15 cellular contexts compared by ENCODE assay signal in the genomic region with DNA sequence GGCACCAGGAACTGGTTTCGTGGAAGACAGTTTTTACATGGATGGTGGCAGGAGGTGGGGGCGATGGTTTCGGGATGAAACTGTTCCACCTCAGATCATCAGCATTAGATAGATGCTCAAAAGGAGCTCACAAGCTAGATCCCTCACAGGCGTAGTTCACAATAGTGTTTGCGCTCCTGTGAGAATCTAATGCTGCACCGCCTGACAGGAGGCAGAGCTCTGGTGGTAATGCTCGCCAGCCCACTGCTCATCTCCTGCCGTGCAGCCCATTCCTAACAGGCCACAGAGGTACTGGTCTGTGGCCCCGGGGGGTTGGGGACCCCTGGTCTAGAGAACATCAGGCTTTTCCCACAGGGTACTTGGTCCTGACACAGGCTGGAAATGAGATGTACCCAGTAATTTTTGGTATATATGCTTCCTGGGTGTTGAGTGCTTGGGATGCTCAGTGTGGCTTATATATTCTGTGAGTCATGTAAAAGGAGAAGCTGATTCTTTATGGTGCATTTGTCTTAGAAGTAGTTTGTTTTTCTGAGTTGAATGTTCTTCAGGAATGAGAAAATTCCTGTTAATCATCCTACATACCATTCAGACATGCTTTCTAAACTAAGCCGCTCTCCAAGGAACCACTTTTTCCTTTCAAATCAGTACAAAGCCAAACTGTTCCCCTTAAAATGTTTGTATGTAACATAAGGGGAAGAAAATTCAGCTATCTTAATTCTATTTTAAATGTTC.
DNase-seq lines count a peak whose midpoint lies in the region; TF ChIP-seq lines count a peak whose summit lies in the region.
"Had no signal": no experiment of that assay in that cellular context is flagged by ENCODE, and none has a peak within 500 bp of the region (broad histone marks: within the 10 kb centered on the region; RNA-seq: fewer than 3 reads in every experiment).

No MANE protein-coding gene starts in this region.

- DNase-seq in CD8-positive, alpha-beta memory T cell, result no peak
- DNase-seq in RPMI7951 (ENCODE audit: low read depth) (peak; percentile 11), epithelial cell of esophagus (ENCODE audit: low read depth) (peak; percentile 31), osteoblast (ENCODE audit: insufficient read length, low spot score, missing footprints) (peak; percentile 93), WERI-Rb-1 (no peak), HEK293T (ENCODE audit: extremely low spot score) (no peak), amygdala (lab: John Stamatoyannopoulos, UW) (no peak), DMS153 treated with DMSO at 0.1 percent for 48 hours (lab: John Stamatoyannopoulos, UW; ENCODE audit: unreplicated experiment) (no peak)
- DNase-seq: central memory CD4-positive, alpha-beta T cell; left lung; NCI-H1048; NCI-H526 treated with DMSO at 0.1 percent for 48 hours; SIG-M5 had no signal

- peaks cover 88% of the 10 kb centered on the region for H3K4me1 ChIP-seq in CD8-positive, alpha-beta memory T cell (ENCODE audit: insufficient read depth, low read length)
- H3K4me1 ChIP-seq in osteoblast (ENCODE audit: insufficient read depth, low read length), result peaks cover 21% of the 10 kb centered on the region

- H3K4me3 ChIP-seq in CD8-positive, alpha-beta memory T cell (ENCODE audit: low read length), result no peak overlapping the region
- H3K4me3 ChIP-seq in epithelial cell of esophagus (ENCODE audit: low read length) (no peak overlapping the region), osteoblast (ENCODE audit: insufficient read depth, low read length) (no peak overlapping the region), WERI-Rb-1 (ENCODE audit: low read depth, low read length) (no peak overlapping the region)
- H3K4me3 ChIP-seq: left lung had no signal

- no peak overlapping the region for H3K27ac ChIP-seq in CD8-positive, alpha-beta memory T cell (ENCODE audit: low read depth, low read length)
- H3K27ac ChIP-seq in osteoblast (ENCODE audit: low read depth, low read length), result no peak overlapping the region
- H3K27ac ChIP-seq in WERI-Rb-1, result no peak overlapping the region
- H3K27ac ChIP-seq: left lung, neutrophil had no signal

- no peaks in the 10 kb centered on the region for H3K9me3 Mint-ChIP-seq in CD8-positive, alpha-beta memory T cell
- H3K9me3 Mint-ChIP-seq: stimulated activated effector memory CD8-positive, alpha-beta T cell treated with anti-CD3 and anti-CD28 coated beads, Interleukin-12 subunit alpha, Interleukin-12 subunit beta, amount 100 ng/mL, for 72 hours had no signal

- H3K27me3 Mint-ChIP-seq in CD8-positive, alpha-beta memory T cell, result no peaks in the 10 kb centered on the region

- H3K4me1 Mint-ChIP-seq in CD8-positive, alpha-beta memory T cell, result peaks cover 86 to 100% (median 95%) of the 10 kb centered on the region in 3 donors

- H3K27me3 ChIP-seq in CD8-positive, alpha-beta memory T cell (ENCODE audit: insufficient read depth, low read length, poor library complexity, severe bottlenecking), result no peaks in the 10 kb centered on the region
- H3K27me3 ChIP-seq in osteoblast (ENCODE audit: insufficient read depth, low read length) (no peaks in the 10 kb centered on the region), WERI-Rb-1 (ENCODE audit: insufficient read depth, low read depth, severe bottlenecking) (no peaks in the 10 kb centered on the region)
- H3K27me3 ChIP-seq: left lung, neutrophil had no signal

- H3K36me3 ChIP-seq in CD8-positive, alpha-beta memory T cell (ENCODE audit: insufficient read depth, low read length), result peaks cover 12% of the 10 kb centered on the region
- H3K36me3 ChIP-seq in osteoblast (ENCODE audit: insufficient read depth, low read length), result no peaks in the 10 kb centered on the region
- no peaks in the 10 kb centered on the region for H3K36me3 ChIP-seq in WERI-Rb-1
- H3K36me3 ChIP-seq: left lung had no signal

- POLR2A ChIA-PET in CD8-positive, alpha-beta memory T cell (lab: Charles Lee), result no interaction called here
- POLR2A ChIA-PET in HEK293T (lab: Yijun Ruan, JAX), result no interaction called here

- H3K27ac Mint-ChIP-seq in CD8-positive, alpha-beta memory T cell, result peak overlapping the region in 5 of 8 donors; percentile 51 to 81 (median 65)
- H3K27ac Mint-ChIP-seq: stimulated activated effector memory CD8-positive, alpha-beta T cell treated with anti-CD3 and anti-CD28 coated beads, Interleukin-12 subunit alpha, Interleukin-12 subunit beta, amount 100 ng/mL, for 72 hours had no signal

- H3K36me3 Mint-ChIP-seq in CD8-positive, alpha-beta memory T cell, result peaks cover 0 to 41% (median 8%) of the 10 kb centered on the region in 3 donors

- CTCF ChIA-PET in CD8-positive, alpha-beta memory T cell (lab: Charles Lee), result interaction anchor here (1.7 kb wide), 1 partner anchor 22 kb away, joined by 4 read pairs; no protein-coding TSS in a partner anchor
- CTCF ChIA-PET in HEK293T (lab: Yijun Ruan, JAX), result no interaction called here

- H3K79me2 ChIP-seq in osteoblast (ENCODE audit: insufficient read depth, low read length), result peaks cover 7% of the 10 kb centered on the region

- H4K20me1 ChIP-seq in osteoblast (ENCODE audit: insufficient read depth, low read length), result peaks cover 16% of the 10 kb centered on the region

- peak overlapping the region; percentile 35 for H3K4me2 ChIP-seq in osteoblast (ENCODE audit: insufficient read depth, low read length)

- no peaks in the 10 kb centered on the region for H3K9me3 ChIP-seq in CD8-positive, alpha-beta memory T cell (ENCODE audit: low read length)
- H3K9me3 ChIP-seq in osteoblast (ENCODE audit: low read depth, low read length), result no peaks in the 10 kb centered on the region
- H3K9me3 ChIP-seq in WERI-Rb-1 (ENCODE audit: severe bottlenecking), result no peaks in the 10 kb centered on the region
- H3K9me3 ChIP-seq: left lung, neutrophil had no signal

- H3K4me3 Mint-ChIP-seq in CD8-positive, alpha-beta memory T cell, result peak overlapping the region in 1 of 7 donors; percentile 5
- H3K4me3 Mint-ChIP-seq: stimulated activated effector memory CD8-positive, alpha-beta T cell treated with anti-CD3 and anti-CD28 coated beads, Interleukin-12 subunit alpha, Interleukin-12 subunit beta, amount 100 ng/mL, for 72 hours had no signal

- no peak overlapping the region for H2AFZ ChIP-seq in osteoblast (ENCODE audit: low read length)

- no peak for TF ChIP-seq CTCF in epithelial cell of esophagus (IDR thresholded peaks at IDR 0.05; ENCODE audit: insufficient read depth, low read depth, low read length, missing control alignments)
- no peak for TF ChIP-seq CTCF in osteoblast (IDR thresholded peaks at IDR 0.05; ENCODE audit: extremely low read depth, low read depth, low read length)
- no peak for TF ChIP-seq CTCF in WERI-Rb-1 (IDR thresholded peaks at IDR 0.05; ENCODE audit: low read depth, low read length)

TF ChIP-seq in HEK293T, 16 proteins besides CTCF, POLR2A, EP300 and RAD21:
- TF ChIP-seq LEF1 (IDR thresholded peaks at IDR 0.05; ENCODE audit: borderline replicate concordance), result no peak
- no peak for TF ChIP-seq FOXK2 (IDR thresholded peaks at IDR 0.05)
- TF ChIP-seq NFRKB (IDR thresholded peaks at IDR 0.05), result no peak
- TF ChIP-seq, protein P1, sequence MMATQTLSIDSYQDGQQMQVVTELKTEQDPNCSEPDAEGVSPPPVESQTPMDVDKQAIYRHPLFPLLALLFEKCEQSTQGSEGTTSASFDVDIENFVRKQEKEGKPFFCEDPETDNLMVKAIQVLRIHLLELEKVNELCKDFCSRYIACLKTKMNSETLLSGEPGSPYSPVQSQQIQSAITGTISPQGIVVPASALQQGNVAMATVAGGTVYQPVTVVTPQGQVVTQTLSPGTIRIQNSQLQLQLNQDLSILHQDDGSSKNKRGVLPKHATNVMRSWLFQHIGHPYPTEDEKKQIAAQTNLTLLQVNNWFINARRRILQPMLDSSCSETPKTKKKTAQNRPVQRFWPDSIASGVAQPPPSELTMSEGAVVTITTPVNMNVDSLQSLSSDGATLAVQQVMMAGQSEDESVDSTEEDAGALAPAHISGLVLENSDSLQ (IDR thresholded peaks at IDR 0.05), result no peak
- TF ChIP-seq HDGF (IDR thresholded peaks at IDR 0.05; ENCODE audit: borderline replicate concordance), result no peak
- TF ChIP-seq SP1 (IDR thresholded peaks at IDR 0.05), result no peak
- no peak for TF ChIP-seq SUZ12 (IDR thresholded peaks at IDR 0.05)
TF ChIP-seq in HEK293T: peak in this region for 0.

Comparison
In these comparisons a context has a peak if more than half of its experiments do, and no peak if none do; other contexts are left out.
1. DNase-seq: peak in RPMI7951 (single experiment), epithelial cell of esophagus (single experiment) and osteoblast (single experiment); none in CD8-positive, alpha-beta memory T cell (0 of 5), WERI-Rb-1 (single experiment), HEK293T (single experiment), amygdala (0 of 56) and DMS153 treated with DMSO at 0.1 percent for 48 hours (single experiment).